In the genomic region with DNA sequence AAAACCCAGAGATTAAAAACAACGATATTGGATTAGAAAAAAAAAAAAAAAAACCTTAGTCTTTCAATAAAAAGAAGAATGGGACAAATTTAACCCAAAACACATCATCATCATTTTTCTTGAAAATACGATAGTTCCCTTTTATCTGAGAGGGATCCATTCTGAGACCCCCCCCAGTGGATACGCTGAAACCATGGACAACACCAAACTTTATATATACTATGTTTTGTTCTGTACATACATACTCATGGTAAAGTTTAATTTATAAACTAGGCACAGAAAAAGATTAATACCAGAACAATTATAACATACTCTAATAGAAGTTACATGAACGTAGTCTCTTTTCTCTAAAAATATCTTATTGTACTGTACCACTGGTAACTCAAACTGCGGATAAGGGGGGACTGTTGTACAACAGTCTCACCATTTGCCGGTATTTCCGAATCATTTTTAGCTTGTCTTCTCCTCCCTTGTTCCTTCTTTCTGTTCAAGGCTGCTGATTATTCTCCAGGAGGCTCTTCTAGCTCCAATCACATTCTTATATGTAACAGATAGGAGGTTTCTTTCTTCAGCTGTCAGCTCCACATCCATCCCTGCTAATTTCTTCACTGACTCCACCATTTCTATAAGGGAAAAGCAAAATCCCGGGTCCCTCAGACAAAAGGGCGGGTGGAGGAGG, we compare ENCODE assay signal across 8 cellular contexts. TPM values are rescaled to one million over a fixed set of nuclear protein-coding genes. Genes with fewer than 3 reads are reported as not detected.
A peak's percentile ranks its signal among the peaks of the same experiment; 100 is the strongest.
DNase-seq lines count a peak whose midpoint lies in the region; ATAC-seq and TF ChIP-seq lines count a peak whose summit lies in the region.

No MANE protein-coding gene starts in this region.

- H3K9me3 Mint-ChIP-seq in activated T-cell treated with anti-CD3 and anti-CD28 coated beads, Interleukin-2, amount 50 U/mL, for 24 hours, result no peaks in the 10 kb centered on the region
- H3K9me3 Mint-ChIP-seq in memory B cell, result peaks cover 4% of the 10 kb centered on the region

- in situ Hi-C loops in brain microvascular endothelial cell (cut with HindIII; ENCODE audit: low pct_ligation_motif_present, low sequenced_read_pairs), result no loop called here

- no peaks in the 10 kb centered on the region for H3K9me3 ChIP-seq in tibial nerve

- peak overlapping the region; percentile 83 for H3K4me3 Mint-ChIP-seq in activated T-cell treated with anti-CD3 and anti-CD28 coated beads, Interleukin-2, amount 50 U/mL, for 24 hours
- H3K4me3 Mint-ChIP-seq in memory B cell, result peak overlapping the region; percentile 87

- no peak for TF ChIP-seq CTCF in brain microvascular endothelial cell (IDR thresholded peaks at IDR 0.05; ENCODE audit: low read depth, low read length, missing control alignments)
- TF ChIP-seq CTCF in tibial nerve (IDR thresholded peaks at IDR 0.05), result no peak

- WGBS in tibial nerve, 2 donors, result 62 to 66% methylated on average over 9 of the region's 9 CpGs

- peaks cover 0 to 4% (median 0%) of the 10 kb centered on the region in 4 donors for H3K4me1 ChIP-seq in tibial nerve

- H3K27me3 ChIP-seq in brain microvascular endothelial cell (replicated peaks), result no peaks in the 10 kb centered on the region
- no peaks in the 10 kb centered on the region for H3K27me3 ChIP-seq in tibial nerve

- H3K36me3 Mint-ChIP-seq in activated T-cell treated with anti-CD3 and anti-CD28 coated beads, Interleukin-2, amount 50 U/mL, for 24 hours (ENCODE audit: low read depth), result peaks cover 4% of the 10 kb centered on the region
- H3K36me3 Mint-ChIP-seq in memory B cell, result peaks cover 16% of the 10 kb centered on the region

- H3K4me3 ChIP-seq in brain microvascular endothelial cell (ENCODE audit: low read depth, low read length) (peak overlapping the region; percentile 62), tibial nerve (peak overlapping the region; percentile 41 to 76 (median 66))

- no peak for TF ChIP-seq POLR2A in tibial nerve (IDR thresholded peaks at IDR 0.05)

- peaks cover 20% of the 10 kb centered on the region for H3K4me1 Mint-ChIP-seq in activated T-cell treated with anti-CD3 and anti-CD28 coated beads, Interleukin-2, amount 50 U/mL, for 24 hours (ENCODE audit: low read depth)
- peaks cover 18% of the 10 kb centered on the region for H3K4me1 Mint-ChIP-seq in memory B cell

- peak overlapping the region; percentile 3 for H3K27ac Mint-ChIP-seq in activated T-cell treated with anti-CD3 and anti-CD28 coated beads, Interleukin-2, amount 50 U/mL, for 24 hours
- H3K27ac Mint-ChIP-seq in memory B cell, result peak overlapping the region; percentile 88

- H3K36me3 ChIP-seq in brain microvascular endothelial cell (replicated peaks) (no peaks in the 10 kb centered on the region), tibial nerve (peaks cover 0 to 33% (median 0%) of the 10 kb centered on the region in 3 donors)

- no peak for TF ChIP-seq EP300 in tibial nerve (IDR thresholded peaks at IDR 0.05)

- H3K27ac ChIP-seq in brain microvascular endothelial cell, result peak overlapping the region; percentile 15
- H3K27ac ChIP-seq in tibial nerve, result peak overlapping the region; percentile 47 to 96 (median 86)

- ATAC-seq in memory B cell (ENCODE audit: low read depth) (no peak), GM18861 (IDR thresholded peaks at IDR 0.05; ENCODE audit: unreplicated experiment) (no peak)

- H3K27me3 Mint-ChIP-seq in activated T-cell treated with anti-CD3 and anti-CD28 coated beads, Interleukin-2, amount 50 U/mL, for 24 hours, result peaks cover 20% of the 10 kb centered on the region
- no peaks in the 10 kb centered on the region for H3K27me3 Mint-ChIP-seq in memory B cell

- no peak for DNase-seq in activated T-cell treated with anti-CD3 and anti-CD28 coated beads, Interleukin-2, amount 50 U/mL, for 24 hours
- DNase-seq in activated T-cell treated with anti-CD3 and anti-CD28 coated beads, Interleukin-2, amount 50 U/mL, for 48 hours, result no peak
- DNase-seq in brain microvascular endothelial cell (no peak), memory B cell (ENCODE audit: low spot score in 2 of 2) (no peak), tibial nerve (ENCODE audit: low spot score in 2 of 2) (no peak), iPS-NIHi11 (ENCODE audit: low spot score) (no peak)
- DNase-seq in activated CD4-positive, CD25-positive, alpha-beta regulatory T cell (lab: John Stamatoyannopoulos, UW), result no peak

RNA-seq across cellular contexts. Expression of gene RNF135, which starts 37.0 kb away (rescaled TPM):
- total RNA-seq in tibial nerve, result 10 to 100 TPM; 33.3 to 78.3 (median 45.3) TPM
